15 cellular contexts compared by ENCODE assay signal in genomic region chr14:61489527-61489926, GRCh38.
DNase-seq lines count a peak whose midpoint lies in the region; ATAC-seq and TF ChIP-seq lines count a peak whose summit lies in the region.
"Had no signal": no experiment of that assay in that cellular context is flagged by ENCODE, and none has a peak within 500 bp of the region (broad histone marks: within the 10 kb centered on the region; RNA-seq: fewer than 3 reads in every experiment).

No MANE protein-coding gene starts in this region.

- H3K4me3 ChIP-seq in heart left ventricle (no peak overlapping the region), muscle layer of duodenum (ENCODE audit: low read depth in 1 of 2, low read length in 2 of 2) (no peak overlapping the region), thyroid gland (replicated peaks in 1 of 3) (no peak overlapping the region), prostate gland (no peak overlapping the region)
- H3K4me3 ChIP-seq: HAP-1 had no signal

- peaks cover 0 to 48% (median 13%) of the 10 kb centered on the region in 9 donors for H3K36me3 ChIP-seq in heart left ventricle
- H3K36me3 ChIP-seq in muscle layer of duodenum (ENCODE audit: control insufficient read depth in 1 of 2, insufficient read depth in 2 of 2, low read length in 2 of 2), result no peaks in the 10 kb centered on the region
- H3K36me3 ChIP-seq in thyroid gland, result no peaks in the 10 kb centered on the region
- no peaks in the 10 kb centered on the region for H3K36me3 ChIP-seq in prostate gland
- H3K36me3 ChIP-seq: HAP-1 had no signal

- TF ChIP-seq POLR2A in heart left ventricle (IDR thresholded peaks at IDR 0.05) (no peak), thyroid gland (IDR thresholded peaks at IDR 0.05) (no peak), prostate gland (IDR thresholded peaks at IDR 0.05) (no peak)

- DNase-seq in heart left ventricle (no peak), Right ventricle myocardium inferior (ENCODE audit: missing footprints) (no peak), thyroid gland (no peak), glomerular visceral epithelial cell (ENCODE audit: extremely low spot score) (no peak), prostate gland (ENCODE audit: low spot score) (no peak)
- DNase-seq in activated CD4-positive, CD25-positive, alpha-beta regulatory T cell (lab: John Stamatoyannopoulos, UW), result no peak
- DNase-seq: central memory CD4-positive, alpha-beta T cell; DMS79; NCI-H1092; NCI-H69; SIG-M5 had no signal

- ATAC-seq in heart left ventricle, result no peak
- no peak for ATAC-seq in Right ventricle myocardium inferior
- ATAC-seq: esophagus mucosa had no signal

- intact Hi-C loops in heart left ventricle (cut with DNase I) (no loop called here), Right ventricle myocardium inferior (cut with DNase I) (no loop called here), thyroid gland (cut with DNase I) (no loop called here), prostate gland (cut with DNase I) (no loop called here)

- no peaks in the 10 kb centered on the region for H3K27me3 ChIP-seq in heart left ventricle
- no peaks in the 10 kb centered on the region for H3K27me3 ChIP-seq in muscle layer of duodenum (ENCODE audit: low read depth, low read length)
- no peaks in the 10 kb centered on the region for H3K27me3 ChIP-seq in thyroid gland
- H3K27me3 ChIP-seq in prostate gland (replicated peaks; ENCODE audit: insufficient read depth), result no peaks in the 10 kb centered on the region

- no peaks in the 10 kb centered on the region for H3K9me3 ChIP-seq in heart left ventricle
- no peaks in the 10 kb centered on the region for H3K9me3 ChIP-seq in muscle layer of duodenum (ENCODE audit: control insufficient read depth in 1 of 2, low read length in 2 of 2)
- no peaks in the 10 kb centered on the region for H3K9me3 ChIP-seq in thyroid gland
- no peaks in the 10 kb centered on the region for H3K9me3 ChIP-seq in prostate gland
- H3K9me3 ChIP-seq: HAP-1 had no signal

- peak overlapping the region in 10 of 12 donors; percentile 34 to 92 (median 56) for H3K27ac ChIP-seq in heart left ventricle
- peak overlapping the region; percentile 54 for H3K27ac ChIP-seq in angular gyrus (ENCODE audit: low read depth, low read length)
- peak overlapping the region; percentile 73 for H3K27ac ChIP-seq in muscle layer of duodenum (ENCODE audit: low read length)
- peak overlapping the region in 2 of 3 donors; percentile 73 to 80 for H3K27ac ChIP-seq in thyroid gland
- no peak overlapping the region for H3K27ac ChIP-seq in prostate gland

- no peak for TF ChIP-seq CTCF in heart left ventricle (IDR thresholded peaks at IDR 0.05)
- TF ChIP-seq CTCF in thyroid gland (IDR thresholded peaks at IDR 0.05), result no peak
- no peak for TF ChIP-seq CTCF in prostate gland (IDR thresholded peaks at IDR 0.05)

- WGBS in heart left ventricle, 4 donors, result 58 to 73% (median 66%) methylated on average over 2 of the region's 2 CpGs
- 69 to 76% methylated on average over 2 of the region's 2 CpGs for WGBS in thyroid gland, 2 donors
- 73% methylated on average over 2 of the region's 2 CpGs for WGBS in prostate gland

- H3K4me1 ChIP-seq in heart left ventricle (peaks cover 0 to 65% (median 22%) of the 10 kb centered on the region in 12 donors), muscle layer of duodenum (ENCODE audit: control insufficient read depth in 1 of 2, insufficient read depth in 2 of 2, low read length in 2 of 2) (peaks cover 0 to 11% of the 10 kb centered on the region in 2 donors), thyroid gland (peaks cover 21 to 57% of the 10 kb centered on the region in 2 donors), prostate gland (replicated peaks) (peaks cover 5% of the 10 kb centered on the region)
- H3K4me1 ChIP-seq: HAP-1 had no signal

Comparison
In these comparisons a context has a peak if more than half of its experiments do, and no peak if none do; other contexts are left out.
1. H3K27ac ChIP-seq: peak in heart left ventricle (10 of 12), angular gyrus (single experiment), muscle layer of duodenum (single experiment) and thyroid gland (2 of 3); none in prostate gland (0 of 2).